8 cellular contexts compared by ENCODE assay signal in genomic region chr11:352456-353180, GRCh38. TPM values are rescaled to one million over a fixed set of nuclear protein-coding genes. Genes with fewer than 3 reads are reported as not detected.
DNase-seq lines count a peak whose midpoint lies in the region; ATAC-seq lines count a peak whose summit lies in the region.
"Had no signal": no experiment of that assay in that cellular context is flagged by ENCODE, and none has a peak within 500 bp of the region (broad histone marks: within the 10 kb centered on the region; RNA-seq: fewer than 3 reads in every experiment).

No MANE protein-coding gene starts in this region.

- H3K4me3 ChIP-seq in mesenchymal stem cell (ENCODE audit: insufficient read depth in 1 of 2, low read depth in 1 of 2, low read length in 2 of 2) (no peak overlapping the region), stomach smooth muscle (ENCODE audit: low read length in 2 of 2) (no peak overlapping the region)

- H4K91ac ChIP-seq in mesenchymal stem cell (ENCODE audit: low read length) = peak overlapping the region; percentile 2

- no peak overlapping the region for H2BK5ac ChIP-seq in mesenchymal stem cell (ENCODE audit: low read depth, low read length, poor library complexity, severe bottlenecking)

- H2AFZ ChIP-seq in mesenchymal stem cell (ENCODE audit: low read depth, low read length) = no peak overlapping the region

- no peak overlapping the region for H4K8ac ChIP-seq in mesenchymal stem cell (ENCODE audit: low read length)

- no peaks in the 10 kb centered on the region for H3K27me3 Mint-ChIP-seq in IgD-negative memory B cell

- H3K9me3 ChIP-seq in mesenchymal stem cell (ENCODE audit: control insufficient read depth, low read length) (no peaks in the 10 kb centered on the region), stomach smooth muscle (ENCODE audit: control insufficient read depth in 2 of 2, low read length in 2 of 2) (no peaks in the 10 kb centered on the region)

- H3K36me3 ChIP-seq in mesenchymal stem cell (ENCODE audit: control insufficient read depth in 1 of 2, insufficient read depth in 2 of 2, low read depth in 1 of 2, low read length in 2 of 2) = peaks cover 5 to 8% of the 10 kb centered on the region in 2 experiments
- H3K36me3 ChIP-seq in stomach smooth muscle (ENCODE audit: control insufficient read depth in 2 of 2, insufficient read depth in 2 of 2, low read length in 2 of 2) = no peaks in the 10 kb centered on the region

- peak overlapping the region in 1 of 2 experiments; percentile 62 for H3K18ac ChIP-seq in mesenchymal stem cell (ENCODE audit: low read depth in 1 of 2, low read length in 2 of 2)

- 97% methylated on average over 12 of the region's 12 CpGs for WGBS in mesenchymal stem cell

- H3K79me1 ChIP-seq in mesenchymal stem cell (replicated peaks; ENCODE audit: low read length, poor library complexity, severe bottlenecking) = no peaks in the 10 kb centered on the region

- H3K36me3 Mint-ChIP-seq in IgD-negative memory B cell = no peaks in the 10 kb centered on the region

- DNase-seq in mesenchymal stem cell = no peak
- no peak for DNase-seq in dermis blood vessel endothelial cell

- peaks cover 0 to 2% of the 10 kb centered on the region in 2 experiments for H3K27me3 ChIP-seq in mesenchymal stem cell (ENCODE audit: control insufficient read depth in 1 of 2, insufficient read depth in 1 of 2, low read length in 2 of 2)
- H3K27me3 ChIP-seq in stomach smooth muscle (ENCODE audit: control insufficient read depth in 1 of 2, insufficient read depth in 2 of 2, low read length in 2 of 2) = no peaks in the 10 kb centered on the region

- H2BK120ac ChIP-seq in mesenchymal stem cell (ENCODE audit: low read depth, low read length) = no peak overlapping the region

- H3K27ac ChIP-seq in angular gyrus (ENCODE audit: low read depth, low read length) = peak overlapping the region; percentile 85
- H3K27ac ChIP-seq in mesenchymal stem cell (ENCODE audit: low read length, poor library complexity, severe bottlenecking) = no peak overlapping the region
- H3K27ac ChIP-seq in stomach smooth muscle (ENCODE audit: low read length) = peak overlapping the region; percentile 100
- H3K27ac ChIP-seq: VCaP had no signal

- peaks cover 24 to 30% (median 26%) of the 10 kb centered on the region in 3 donors for H3K4me1 Mint-ChIP-seq in IgD-negative memory B cell

- H3K4me1 ChIP-seq in mesenchymal stem cell (ENCODE audit: control insufficient read depth, insufficient read depth, low read depth, low read length) (peaks cover 12% of the 10 kb centered on the region), stomach smooth muscle (ENCODE audit: control insufficient read depth, insufficient read depth, low read length) (peaks cover 29% of the 10 kb centered on the region)

- H3K14ac ChIP-seq in mesenchymal stem cell (ENCODE audit: low read length in 2 of 2) = no peak overlapping the region

- H3K4ac ChIP-seq in mesenchymal stem cell (ENCODE audit: low read depth in 1 of 2, low read length in 2 of 2) = peak overlapping the region in 1 of 2 experiments; percentile 43

- ATAC-seq in GM21825 (IDR thresholded peaks at IDR 0.05; ENCODE audit: unreplicated experiment) (no peak), HG02938 (IDR thresholded peaks at IDR 0.05; ENCODE audit: unreplicated experiment) (no peak)

- no peak overlapping the region for H2AK5ac ChIP-seq in mesenchymal stem cell (ENCODE audit: low read length, severe bottlenecking)

- H2BK15ac ChIP-seq in mesenchymal stem cell (ENCODE audit: low read depth, poor library complexity, severe bottlenecking) = peak overlapping the region; percentile 94

- H3K4me3 Mint-ChIP-seq in IgD-negative memory B cell = peak overlapping the region in 1 of 4 donors; percentile 75

- peak overlapping the region in 2 of 3 donors; percentile 69 to 86 for H3K27ac Mint-ChIP-seq in IgD-negative memory B cell

- peak overlapping the region; percentile 91 to 95 for H2BK12ac ChIP-seq in mesenchymal stem cell (ENCODE audit: low read length in 2 of 2)

- peak overlapping the region in 1 of 2 experiments; percentile 27 for H3K23ac ChIP-seq in mesenchymal stem cell (ENCODE audit: low read length in 2 of 2)

- H3K9ac ChIP-seq in mesenchymal stem cell (ENCODE audit: low read length) = peak overlapping the region; percentile 70
- peak overlapping the region; percentile 58 to 74 for H3K9ac ChIP-seq in stomach smooth muscle (ENCODE audit: low read length in 2 of 2)

- H3K4me2 ChIP-seq in mesenchymal stem cell (ENCODE audit: low read length, poor library complexity, severe bottlenecking) = no peak overlapping the region

- no peaks in the 10 kb centered on the region for H3K9me3 Mint-ChIP-seq in IgD-negative memory B cell

RNA-seq across cellular contexts. Expression of gene B4GALNT4, which starts 16.7 kb away (rescaled TPM):
- not detected for polyA plus RNA-seq in IgD-negative memory B cell
- 17.0 TPM for polyA plus RNA-seq in mesenchymal stem cell (2013, experiment 1 of 2)
- polyA plus RNA-seq in mesenchymal stem cell (2013, experiment 2 of 2) = 15.3 TPM
- 0.42 and 5.6 TPM in 2 replicates for total RNA-seq in dermis blood vessel endothelial cell

RNA-seq across cellular contexts. Expression of gene IFITM3, which starts 32.0 kb away (rescaled TPM):
- polyA plus RNA-seq in IgD-negative memory B cell = 1.4 TPM
- polyA plus RNA-seq in mesenchymal stem cell (2013, experiment 1 of 2) = 2,969 TPM
- polyA plus RNA-seq in mesenchymal stem cell (2013, experiment 2 of 2) = 2,910 TPM
- total RNA-seq in dermis blood vessel endothelial cell = 41.4 and 80.2 TPM in 2 replicates

RNA-seq across cellular contexts. Expression of gene IFITM1, which starts 38.8 kb away (rescaled TPM):
- polyA plus RNA-seq in IgD-negative memory B cell = 233 TPM
- 395 TPM for polyA plus RNA-seq in mesenchymal stem cell (2013, experiment 1 of 2)
- 368 TPM for polyA plus RNA-seq in mesenchymal stem cell (2013, experiment 2 of 2)
- total RNA-seq in dermis blood vessel endothelial cell = 0.37 and 3.4 TPM in 2 replicates

RNA-seq across cellular contexts. Expression of gene PKP3, which starts 41.4 kb away (rescaled TPM):
- polyA plus RNA-seq in IgD-negative memory B cell = not detected
- polyA plus RNA-seq in mesenchymal stem cell (2013, experiment 1 of 2) = 2.0 TPM
- polyA plus RNA-seq in mesenchymal stem cell (2013, experiment 2 of 2) = 1.4 TPM
- 0.09 and 0.68 TPM in 2 replicates for total RNA-seq in dermis blood vessel endothelial cell

RNA-seq across cellular contexts. Expression of gene IFITM2, which starts 45.0 kb away (rescaled TPM):
- 1,305 TPM for polyA plus RNA-seq in IgD-negative memory B cell
- 1,548 TPM for polyA plus RNA-seq in mesenchymal stem cell (2013, experiment 1 of 2)
- 1,588 TPM for polyA plus RNA-seq in mesenchymal stem cell (2013, experiment 2 of 2)
- total RNA-seq in dermis blood vessel endothelial cell = 69.8 and 135 TPM in 2 replicates
